8 cellular contexts compared by ENCODE assay signal in genomic region chr22:29480512-29481264, GRCh38. TPM values are rescaled to one million over a fixed set of nuclear protein-coding genes. Genes with fewer than 3 reads are reported as not detected.
A peak's percentile ranks its signal among the peaks of the same experiment; 100 is the strongest.
DNase-seq lines count a peak whose midpoint lies in the region; ATAC-seq, FAIRE-seq and TF ChIP-seq lines count a peak whose summit lies in the region.

No MANE protein-coding gene starts in this region.

- H3K27me3 ChIP-seq in IMR-90 (ENCODE audit: control insufficient read depth, insufficient read depth, low read length) (peaks cover 61% of the 10 kb centered on the region), WERI-Rb-1 (ENCODE audit: insufficient read depth, low read depth, severe bottlenecking) (no peaks in the 10 kb centered on the region), small intestine (ENCODE audit: control insufficient read depth in 2 of 2, insufficient read depth in 2 of 2, low read length in 2 of 2) (peaks cover 0 to 22% of the 10 kb centered on the region in 2 donors)

- no peaks in the 10 kb centered on the region for H3K9me3 ChIP-seq in IMR-90 (ENCODE audit: control insufficient read depth, insufficient read depth, low read length)
- H3K9me3 ChIP-seq in WERI-Rb-1 (ENCODE audit: severe bottlenecking): no peaks in the 10 kb centered on the region
- no peaks in the 10 kb centered on the region for H3K9me3 ChIP-seq in small intestine (ENCODE audit: control insufficient read depth, low read depth)

- no peak overlapping the region for H2BK120ac ChIP-seq in IMR-90 (ENCODE audit: low read depth, low read length)

- H3K4me3 ChIP-seq in IMR-90 (ENCODE audit: insufficient read depth, low read depth, low read length) (peak overlapping the region; percentile 31), WERI-Rb-1 (ENCODE audit: low read depth, low read length) (no peak overlapping the region), small intestine (ENCODE audit: low read depth in 1 of 2, low read length in 2 of 2) (no peak overlapping the region)

- ATAC-seq in IMR-90 (ENCODE audit: low read depth): peak; percentile 68

- no peak overlapping the region for H2BK5ac ChIP-seq in IMR-90 (ENCODE audit: low read depth, low read length, poor library complexity, severe bottlenecking)

- no peak overlapping the region for H3K4ac ChIP-seq in IMR-90 (ENCODE audit: low read depth, low read length)

- H3K4me3 Mint-ChIP-seq in progenitor cell of endocrine pancreas (ENCODE audit: low read depth): peak overlapping the region; percentile 61

- BruUV-seq in IMR-90 (replicated peaks; lab: Mats Ljungman, UMichigan): no TSS peak

- H3K36me3 Mint-ChIP-seq in progenitor cell of endocrine pancreas (ENCODE audit: insufficient read depth): peaks cover 2% of the 10 kb centered on the region

- H4K8ac ChIP-seq in IMR-90 (ENCODE audit: low read depth in 2 of 2, low read length in 2 of 2): no peak overlapping the region

- no peaks in the 10 kb centered on the region for H3K36me3 ChIP-seq in IMR-90 (ENCODE audit: control insufficient read depth, insufficient read depth, low read length)
- H3K36me3 ChIP-seq in WERI-Rb-1: no peaks in the 10 kb centered on the region
- H3K36me3 ChIP-seq in small intestine (ENCODE audit: control insufficient read depth in 2 of 2, insufficient read depth in 2 of 2, low read length in 2 of 2): no peaks in the 10 kb centered on the region

- H2BK15ac ChIP-seq in IMR-90 (ENCODE audit: low read depth, low read length): no peak overlapping the region

- peaks cover 13% of the 10 kb centered on the region for H3K4me1 Mint-ChIP-seq in progenitor cell of endocrine pancreas (ENCODE audit: low read depth)

- peak; percentile 56 for DNase-seq in IMR-90
- peak; percentile 5 for DNase-seq in activated T-helper 1 cell treated with Interleukin-2 at 50 U/mL for 16 hours (ENCODE audit: low read depth)
- peak; percentile 75 to 78 for DNase-seq in frontal cortex (ENCODE audit: low spot score in 2 of 2)
- DNase-seq in progenitor cell of endocrine pancreas (ENCODE audit: low spot score, unreplicated experiment): no peak
- DNase-seq in WERI-Rb-1: no peak
- no peak for DNase-seq in GM20000 (ENCODE audit: low spot score)
- DNase-seq in small intestine: no peak
- no peak for DNase-seq in DMS153 treated with DMSO at 0.1 percent for 48 hours (lab: John Stamatoyannopoulos, UW; ENCODE audit: unreplicated experiment)

- TF ChIP-seq CTCF in IMR-90 (conservative IDR thresholded peaks at IDR 0.05; ENCODE audit: low read depth, low read length): no peak
- TF ChIP-seq CTCF in progenitor cell of endocrine pancreas (IDR thresholded peaks at IDR 0.05; ENCODE audit: unreplicated experiment): peak; percentile 37
- no peak for TF ChIP-seq CTCF in WERI-Rb-1 (IDR thresholded peaks at IDR 0.05; ENCODE audit: low read depth, low read length)
- TF ChIP-seq CTCF in GM20000 (IDR thresholded peaks at IDR 0.05; ENCODE audit: extremely low read depth, missing control alignments): no peak

- intact Hi-C loops in IMR-90 (cut with micrococcal nuclease): no loop called here

- H4K91ac ChIP-seq in IMR-90 (ENCODE audit: insufficient read depth, low read depth, low read length): no peak overlapping the region

- H2AK9ac ChIP-seq in IMR-90 (replicated peaks; ENCODE audit: low read depth, low read length, poor library complexity): no peak overlapping the region

- H2AK5ac ChIP-seq in IMR-90 (ENCODE audit: low read depth, low read length): no peak overlapping the region

- H3K79me1 ChIP-seq in IMR-90 (ENCODE audit: low read depth in 1 of 2, low read length in 2 of 2): no peaks in the 10 kb centered on the region

- CTCF ChIA-PET in IMR-90 (lab: Yijun Ruan, JAX): no interaction called here

- peaks cover 13% of the 10 kb centered on the region; the same call in 1 of the 2 replicates for H4K20me1 ChIP-seq in IMR-90 (ENCODE audit: insufficient read depth, low read length)

- no peak overlapping the region for H3K27ac ChIP-seq in IMR-90 (ENCODE audit: insufficient read depth, low read length)
- H3K27ac ChIP-seq in WERI-Rb-1: no peak overlapping the region
- H3K27ac ChIP-seq in small intestine (ENCODE audit: low read depth in 1 of 2, low read length in 1 of 2): no peak overlapping the region

- no peak overlapping the region for H4K5ac ChIP-seq in IMR-90 (ENCODE audit: low read depth, low read length)

- H3K9me3 Mint-ChIP-seq in progenitor cell of endocrine pancreas (ENCODE audit: low read depth): peaks cover 3% of the 10 kb centered on the region

- H3K9me1 ChIP-seq in IMR-90 (ENCODE audit: insufficient read depth, low read length): no peaks in the 10 kb centered on the region

- no peak overlapping the region for H3K56ac ChIP-seq in IMR-90 (ENCODE audit: extremely low read depth, insufficient read depth, low read length)

- H3K27ac Mint-ChIP-seq in progenitor cell of endocrine pancreas: no peak overlapping the region

- H3K9ac ChIP-seq in IMR-90 (ENCODE audit: low read depth, low read length): no peak overlapping the region

- dilution Hi-C loops in IMR-90 (cut with HindIII; ENCODE audit: low sequenced_read_pairs, unreplicated experiment): no loop called here

- TF ChIP-seq RAD21 in IMR-90 (IDR thresholded peaks at IDR 0.05; ENCODE audit: low read length): no peak

- no peak for TF ChIP-seq POLR2A in IMR-90 (IDR thresholded peaks at IDR 0.05; ENCODE audit: low read depth, low read length)

- H3K27me3 Mint-ChIP-seq in progenitor cell of endocrine pancreas: peaks cover 60% of the 10 kb centered on the region

- no peak overlapping the region; the same call in 1 of the 2 replicates for H3K4me2 ChIP-seq in IMR-90 (ENCODE audit: low read depth, low read length)

- H3K18ac ChIP-seq in IMR-90 (ENCODE audit: low read depth, low read length): no peak overlapping the region

- no peak overlapping the region for H3K14ac ChIP-seq in IMR-90 (replicated peaks; ENCODE audit: low read depth, low read length)

- POLR2A ChIA-PET in IMR-90 (lab: Charles Lee; ENCODE audit: unreplicated experiment): no interaction called here

- in situ Hi-C loops in IMR-90 (cut with MboI; ENCODE audit: low sequenced_read_pairs): no loop called here

- FAIRE-seq in frontal cortex (lab: Jason Lieb, UNC) (no peak), small intestine (lab: Jason Lieb, UNC) (no peak)

- H2AFZ ChIP-seq in IMR-90 (replicated peaks; ENCODE audit: low read length, poor library complexity): peak overlapping the region; percentile 77

- WGBS in IMR-90 (ENCODE audit: extremely low coverage in 2 of 2, insufficient read length in 1 of 2), 2 experiments: 14% methylated on average over 14 of the region's 107 CpGs; no CpG with 5 or more reads in 1 of the 2 experiments
- whole genome bisulfite sequencing in small intestine, 3 donors: 15 to 35% (median 34%) methylated on average over 83 to 107 of the region's 107 CpGs

- H3K4me1 ChIP-seq in IMR-90 (ENCODE audit: control insufficient read depth, insufficient read depth, low read length) (no peaks in the 10 kb centered on the region), small intestine (ENCODE audit: control insufficient read depth in 2 of 2, insufficient read depth in 1 of 2, low read depth in 1 of 2, low read length in 1 of 2) (no peaks in the 10 kb centered on the region)

- no peak overlapping the region for H2BK20ac ChIP-seq in IMR-90 (ENCODE audit: low read depth, low read length)

- no peak overlapping the region for H3K23ac ChIP-seq in IMR-90 (ENCODE audit: low read depth, low read length)

TF ChIP-seq in IMR-90, 13 proteins besides CTCF, POLR2A, EP300 and RAD21 (continues in another document):
- no peak for TF ChIP-seq USF2 (IDR thresholded peaks at IDR 0.05; ENCODE audit: low read depth, low read length)
- TF ChIP-seq CEBPB (IDR thresholded peaks at IDR 0.05; ENCODE audit: low read depth, low read length): no peak
- TF ChIP-seq MAZ (IDR thresholded peaks at IDR 0.05; ENCODE audit: borderline replicate concordance, low read depth, low read length): no peak
- no peak for TF ChIP-seq RFX5 (IDR thresholded peaks at IDR 0.05; ENCODE audit: low read depth, low read length)
- no peak for TF ChIP-seq MXI1 (IDR thresholded peaks at IDR 0.05; ENCODE audit: borderline replicate concordance, low read depth, low read length)
- no peak for TF ChIP-seq SMC3 (IDR thresholded peaks at IDR 0.05; ENCODE audit: low read depth, low read length)
- TF ChIP-seq BHLHE40 (IDR thresholded peaks at IDR 0.05; ENCODE audit: low read depth, low read length): no peak
- no peak for TF ChIP-seq NFE2L2 (IDR thresholded peaks at IDR 0.05; ENCODE audit: low read depth, low read length)
- no peak for TF ChIP-seq FOS (IDR thresholded peaks at IDR 0.05; ENCODE audit: low read depth, low read length)
- no peak for TF ChIP-seq ELK1 (IDR thresholded peaks at IDR 0.05; ENCODE audit: borderline replicate concordance, low read depth, low read length)
- no peak for TF ChIP-seq RCOR1 (IDR thresholded peaks at IDR 0.05; ENCODE audit: insufficient replicate concordance, low read length)

RNA-seq across cellular contexts. Expression of gene NEFH, which starts 0.7 kb away (rescaled TPM):
- 1.3 and 1.7 TPM in 2 replicates for total RNA-seq in IMR-90 (2012; rRNA removed)
- 2.7 and 2.9 TPM in 2 replicates for polyA plus RNA-seq in IMR-90 (2012; rRNA removed)
- polyA plus RNA-seq in IMR-90 (2012; cell fraction: cytosol; rRNA removed): 1.0 and 1.3 TPM in 2 replicates
- 0.35 and 0.55 TPM in 2 replicates for polyA plus RNA-seq in IMR-90 (2012; cell fraction: nucleus; rRNA removed; ENCODE audit: low replicate concordance)
- 0.41 TPM for total RNA-seq in frontal cortex
- 0.69 and 0.80 TPM in 2 replicates for total RNA-seq in progenitor cell of endocrine pancreas
- polyA plus RNA-seq in small intestine: 1 to 10 TPM in 1 of 3 donors, not detected in 2; 1.9 TPM

RNA-seq across cellular contexts. Expression of gene RFPL1, which starts 42.3 kb away (rescaled TPM):
- not detected in 2 replicates for total RNA-seq in IMR-90 (2012; rRNA removed)
- not detected in 2 replicates for polyA plus RNA-seq in IMR-90 (2012; rRNA removed)
- polyA plus RNA-seq in IMR-90 (2012; cell fraction: cytosol; rRNA removed): not detected in 2 replicates
- not detected in 2 replicates for polyA plus RNA-seq in IMR-90 (2012; cell fraction: nucleus; rRNA removed; ENCODE audit: low replicate concordance)
- total RNA-seq in frontal cortex: under 0.01 TPM
- total RNA-seq in progenitor cell of endocrine pancreas: 0.22 TPM in 1 of 2 replicates, not detected in the other
- polyA plus RNA-seq in small intestine: under 1 TPM in 1 of 3 donors, not detected in 2; 0.04 TPM

Comparison
In these comparisons a context has a peak if more than half of its experiments do, and no peak if none do; other contexts are left out.
1. DNase-seq: peak in IMR-90 (single experiment), activated T-helper 1 cell treated with Interleukin-2 at 50 U/mL for 16 hours (single experiment) and frontal cortex (2 of 2); none in progenitor cell of endocrine pancreas (single experiment), WERI-Rb-1 (single experiment), GM20000 (single experiment), small intestine (single experiment) and DMS153 treated with DMSO at 0.1 percent for 48 hours (single experiment).